1 cellular context compared by ENCODE assay signal in genomic region chr13:79477968-79478367, GRCh38.
TF ChIP-seq lines count a peak whose summit lies in the region.

No MANE protein-coding gene starts in this region.

TF ChIP-seq in HCT116, 20 proteins besides CTCF, POLR2A, EP300 and RAD21 (continued from another document):
- TF ChIP-seq, protein P1, sequence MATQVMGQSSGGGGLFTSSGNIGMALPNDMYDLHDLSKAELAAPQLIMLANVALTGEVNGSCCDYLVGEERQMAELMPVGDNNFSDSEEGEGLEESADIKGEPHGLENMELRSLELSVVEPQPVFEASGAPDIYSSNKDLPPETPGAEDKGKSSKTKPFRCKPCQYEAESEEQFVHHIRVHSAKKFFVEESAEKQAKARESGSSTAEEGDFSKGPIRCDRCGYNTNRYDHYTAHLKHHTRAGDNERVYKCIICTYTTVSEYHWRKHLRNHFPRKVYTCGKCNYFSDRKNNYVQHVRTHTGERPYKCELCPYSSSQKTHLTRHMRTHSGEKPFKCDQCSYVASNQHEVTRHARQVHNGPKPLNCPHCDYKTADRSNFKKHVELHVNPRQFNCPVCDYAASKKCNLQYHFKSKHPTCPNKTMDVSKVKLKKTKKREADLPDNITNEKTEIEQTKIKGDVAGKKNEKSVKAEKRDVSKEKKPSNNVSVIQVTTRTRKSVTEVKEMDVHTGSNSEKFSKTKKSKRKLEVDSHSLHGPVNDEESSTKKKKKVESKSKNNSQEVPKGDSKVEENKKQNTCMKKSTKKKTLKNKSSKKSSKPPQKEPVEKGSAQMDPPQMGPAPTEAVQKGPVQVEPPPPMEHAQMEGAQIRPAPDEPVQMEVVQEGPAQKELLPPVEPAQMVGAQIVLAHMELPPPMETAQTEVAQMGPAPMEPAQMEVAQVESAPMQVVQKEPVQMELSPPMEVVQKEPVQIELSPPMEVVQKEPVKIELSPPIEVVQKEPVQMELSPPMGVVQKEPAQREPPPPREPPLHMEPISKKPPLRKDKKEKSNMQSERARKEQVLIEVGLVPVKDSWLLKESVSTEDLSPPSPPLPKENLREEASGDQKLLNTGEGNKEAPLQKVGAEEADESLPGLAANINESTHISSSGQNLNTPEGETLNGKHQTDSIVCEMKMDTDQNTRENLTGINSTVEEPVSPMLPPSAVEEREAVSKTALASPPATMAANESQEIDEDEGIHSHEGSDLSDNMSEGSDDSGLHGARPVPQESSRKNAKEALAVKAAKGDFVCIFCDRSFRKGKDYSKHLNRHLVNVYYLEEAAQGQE (IDR thresholded peaks at IDR 0.05; ENCODE audit: low read depth): no peak
- no peak for TF ChIP-seq SIN3A (IDR thresholded peaks at IDR 0.05; ENCODE audit: low read depth)
- TF ChIP-seq, protein P2, sequence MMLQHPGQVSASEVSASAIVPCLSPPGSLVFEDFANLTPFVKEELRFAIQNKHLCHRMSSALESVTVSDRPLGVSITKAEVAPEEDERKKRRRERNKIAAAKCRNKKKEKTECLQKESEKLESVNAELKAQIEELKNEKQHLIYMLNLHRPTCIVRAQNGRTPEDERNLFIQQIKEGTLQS (IDR thresholded peaks at IDR 0.05): no peak
- no peak for TF ChIP-seq ZFX (IDR thresholded peaks at IDR 0.05)
